In genomic region chr7:1301054-1301811, GRCh38 we compare ENCODE assay signal across 25 cellular contexts.
"Had no signal": no experiment of that assay in that cellular context is flagged by ENCODE, and none has a peak within 500 bp of the region (broad histone marks: within the 10 kb centered on the region; RNA-seq: fewer than 3 reads in every experiment).

No MANE protein-coding gene starts in this region.

- H3K4me3 Mint-ChIP-seq: activated CD4-positive, alpha-beta T cell treated with anti-CD3 and anti-CD28 coated beads for 36 hours; activated naive CD8-positive, alpha-beta T cell treated with anti-CD3 and anti-CD28 coated beads for 36 hours; activated T-cell treated with anti-CD3 and anti-CD28 coated beads, Interleukin-2, amount 50 U/mL, for 24 hours; central memory CD8-positive, alpha-beta T cell; effector memory CD8-positive, alpha-beta T cell; naive thymus-derived CD8-positive, alpha-beta T cell; WTC11 had no signal

- H3K27me3 ChIP-seq: thyroid gland had no signal

- DNase-seq: activated CD4-positive, alpha-beta T cell treated with anti-CD3 and anti-CD28 coated beads for 36 hours; activated CD4-positive, alpha-beta T cell treated with anti-CD3 and anti-CD28 coated beads, Interleukin-2, amount 50 U/mL, for 4 hours; activated CD8-positive, alpha-beta memory T cell treated with anti-CD3 and anti-CD28 coated beads for 24 hours; activated CD8-positive, alpha-beta memory T cell treated with anti-CD3 and anti-CD28 coated beads, Interleukin-2, amount 50 U/mL, for 4 hours; activated naive CD4-positive, alpha-beta T cell treated with Interleukin-2 at 50 U/mL for 16 hours; activated naive CD8-positive, alpha-beta T cell treated with anti-CD3 and anti-CD28 coated beads for 36 hours; activated T-cell treated with anti-CD3 and anti-CD28 coated beads, Interleukin-2, amount 50 U/mL, for 24 hours; effector memory CD8-positive, alpha-beta T cell; esophagus squamous epithelium; gastrocnemius medialis; left colon; stimulated activated CD4-positive, alpha-beta T cell treated with anti-CD3 and anti-CD28 coated beads, Interleukin-12 subunit alpha, Interleukin-12 subunit beta, amount 100 ng/mL, for 4 hours; stimulated activated CD4-positive, alpha-beta T cell treated with anti-CD3 and anti-CD28 coated beads, Interleukin-4, amount 100 ng/mL, for 4 hours; stimulated activated naive CD8-positive, alpha-beta T cell treated with anti-CD3 and anti-CD28 coated beads, Interleukin-15, Interleukin-2, amounts not matched to agents 100 U/mL and 50 U/mL, for 24 hours; substantia nigra; T-helper 1 cell; thyroid gland; upper lobe of right lung had no signal

- H3K4me1 ChIP-seq: gastrocnemius medialis, thyroid gland, upper lobe of right lung had no signal

- H3K4me3 ChIP-seq: esophagus squamous epithelium, gastrocnemius medialis, lung, prostate gland, thyroid gland, upper lobe of right lung had no signal

- H3K9me3 ChIP-seq: esophagus squamous epithelium, gastrocnemius medialis, prostate gland, thyroid gland, upper lobe of right lung had no signal

- H3K27ac ChIP-seq: esophagus squamous epithelium, gastrocnemius medialis, prostate gland, thyroid gland, upper lobe of right lung had no signal

- H3K4me1 Mint-ChIP-seq: activated CD4-positive, alpha-beta T cell treated with anti-CD3 and anti-CD28 coated beads for 36 hours; activated naive CD8-positive, alpha-beta T cell treated with anti-CD3 and anti-CD28 coated beads for 36 hours; central memory CD8-positive, alpha-beta T cell; naive thymus-derived CD8-positive, alpha-beta T cell; WTC11 had no signal

- ATAC-seq: activated CD4-positive, alpha-beta T cell treated with anti-CD3 and anti-CD28 coated beads for 36 hours; effector memory CD8-positive, alpha-beta T cell; gastrocnemius medialis; left colon; naive thymus-derived CD8-positive, alpha-beta T cell; right cardiac atrium; stimulated activated naive CD8-positive, alpha-beta T cell treated with anti-CD3 and anti-CD28 coated beads, Interleukin-15, Interleukin-2, amounts not matched to agents 100 U/mL and 50 U/mL, for 24 hours; upper lobe of right lung; WTC11 had no signal

- H3K36me3 ChIP-seq: esophagus squamous epithelium, gastrocnemius medialis, prostate gland, thyroid gland, upper lobe of right lung had no signal

- H3K27me3 Mint-ChIP-seq: central memory CD8-positive, alpha-beta T cell had no signal

- H3K9me3 Mint-ChIP-seq: activated naive CD8-positive, alpha-beta T cell treated with anti-CD3 and anti-CD28 coated beads for 36 hours; activated T-cell treated with anti-CD3 and anti-CD28 coated beads, Interleukin-2, amount 50 U/mL, for 24 hours; activated T-helper 2 cell treated with anti-CD3 and anti-CD28 coated beads, Interferon-gamma antibody, Interleukin-2, Interleukin-4, amounts not matched to agents 10 μg/mL and 5 μg/mL and 100 μg/mL, durations not matched to agents 14 hours and 24 hours and 36 hours; central memory CD8-positive, alpha-beta T cell; effector memory CD8-positive, alpha-beta T cell; naive thymus-derived CD8-positive, alpha-beta T cell; WTC11 had no signal

- H3K27ac Mint-ChIP-seq: activated CD4-positive, alpha-beta T cell treated with anti-CD3 and anti-CD28 coated beads for 36 hours; activated naive CD8-positive, alpha-beta T cell treated with anti-CD3 and anti-CD28 coated beads for 36 hours; activated T-cell treated with anti-CD3 and anti-CD28 coated beads, Interleukin-2, amount 50 U/mL, for 24 hours; activated T-helper 2 cell treated with anti-CD3 and anti-CD28 coated beads, Interferon-gamma antibody, Interleukin-2, Interleukin-4, amounts not matched to agents 10 μg/mL and 5 μg/mL and 100 μg/mL, durations not matched to agents 14 hours and 24 hours and 36 hours; effector memory CD8-positive, alpha-beta T cell; naive thymus-derived CD8-positive, alpha-beta T cell; WTC11 had no signal
